In genomic region chr2:234994340-234995321, GRCh38 we compare ENCODE assay signal across 1 cellular context.
A peak's percentile ranks its signal among the peaks of the same experiment; 100 is the strongest.
TF ChIP-seq lines count a peak whose summit lies in the region.

No MANE protein-coding gene starts in this region.

TF ChIP-seq in HepG2, 621 proteins besides CTCF, POLR2A, EP300 and RAD21 (continued from another document and continues in another):
- TF ChIP-seq ZBTB44 (CRISPR knock-in tag; IDR thresholded peaks at IDR 0.05), result no peak
- TF ChIP-seq NONO (IDR thresholded peaks at IDR 0.05), result no peak
- TF ChIP-seq NONO (CRISPR knock-in tag; conservative IDR thresholded peaks at IDR 0.05), result 0 out of 2 replicates have a peak, but pooled peaks have one; percentile 7
- no peak for TF ChIP-seq AKNA (CRISPR knock-in tag; IDR thresholded peaks at IDR 0.05; ENCODE audit: borderline replicate concordance)
- TF ChIP-seq ZNF598 (CRISPR knock-in tag; IDR thresholded peaks at IDR 0.05; ENCODE audit: borderline replicate concordance), result 0 out of 2 replicates have a peak, but pooled peaks have one; percentile 36
- TF ChIP-seq ZSCAN20 (CRISPR knock-in tag; IDR thresholded peaks at IDR 0.05; ENCODE audit: borderline replicate concordance), result no peak
- TF ChIP-seq ZBTB38 (CRISPR knock-in tag; IDR thresholded peaks at IDR 0.05), result peak; percentile 75; the same call in 1 of the 2 replicates
- no peak for TF ChIP-seq ZNF382 (CRISPR knock-in tag; IDR thresholded peaks at IDR 0.05; ENCODE audit: borderline replicate concordance)
- TF ChIP-seq SOX5 (CRISPR knock-in tag; IDR thresholded peaks at IDR 0.05; ENCODE audit: borderline replicate concordance), result peak; percentile 62; the same call in 1 of the 2 replicates
- TF ChIP-seq ZSCAN21 (CRISPR knock-in tag; IDR thresholded peaks at IDR 0.05; ENCODE audit: borderline replicate concordance), result peak; percentile 15; the same call in 1 of the 2 replicates
- no peak for TF ChIP-seq ZBTB42 (CRISPR knock-in tag; IDR thresholded peaks at IDR 0.05)
- TF ChIP-seq KDM5A (IDR thresholded peaks at IDR 0.05; ENCODE audit: borderline replicate concordance, low read length), result 0 out of 2 replicates have a peak, but pooled peaks have one; percentile 7
- TF ChIP-seq RAD51 (IDR thresholded peaks at IDR 0.05; ENCODE audit: borderline replicate concordance), result no peak
- no peak for TF ChIP-seq ZNF7 (CRISPR knock-in tag; IDR thresholded peaks at IDR 0.05)
- no peak; the same call in 1 of the 2 replicates for TF ChIP-seq SOX13 (IDR thresholded peaks at IDR 0.05)
- TF ChIP-seq SOX13 (CRISPR knock-in tag; conservative IDR thresholded peaks at IDR 0.05 in 1 of 2, IDR thresholded peaks at IDR 0.05 in 1 of 2), result peak in 1 of 2 experiments; percentile 70; a peak in 2 of 4 replicates
- no peak for TF ChIP-seq MXI1 (IDR thresholded peaks at IDR 0.05; ENCODE audit: borderline replicate concordance, low read depth, low read length)
- TF ChIP-seq ATF6 (CRISPR knock-in tag; conservative IDR thresholded peaks at IDR 0.05), result no peak
- no peak for TF ChIP-seq ZNF513 (CRISPR knock-in tag; conservative IDR thresholded peaks at IDR 0.05)
- TF ChIP-seq NR0B2 (CRISPR knock-in tag; IDR thresholded peaks at IDR 0.05), result 0 out of 2 replicates have a peak, but pooled peaks have one; percentile 20
- no peak for TF ChIP-seq FOXA3 (CRISPR knock-in tag; IDR thresholded peaks at IDR 0.05)
- TF ChIP-seq ZNF446 (CRISPR knock-in tag; IDR thresholded peaks at IDR 0.05), result 0 out of 2 replicates have a peak, but pooled peaks have one; percentile 25
- TF ChIP-seq ATM (IDR thresholded peaks at IDR 0.05; ENCODE audit: borderline replicate concordance), result no peak
- TF ChIP-seq PREB (CRISPR knock-in tag; IDR thresholded peaks at IDR 0.05), result no peak
- TF ChIP-seq ZNF616 (CRISPR knock-in tag; IDR thresholded peaks at IDR 0.05; ENCODE audit: low read depth), result no peak
- no peak for TF ChIP-seq MTF1 (CRISPR knock-in tag; IDR thresholded peaks at IDR 0.05)
- TF ChIP-seq FOXM1 (CRISPR knock-in tag; IDR thresholded peaks at IDR 0.05), result 0 out of 2 replicates have a peak, but pooled peaks have one; percentile 10
- TF ChIP-seq HDAC2 (CRISPR knock-in tag; IDR thresholded peaks at IDR 0.05), result no peak
- no peak for TF ChIP-seq ZBTB43 (CRISPR knock-in tag; conservative IDR thresholded peaks at IDR 0.05)
- no peak for TF ChIP-seq ZNF282 (IDR thresholded peaks at IDR 0.05; ENCODE audit: partially characterized antibody)
- no peak for TF ChIP-seq HMGA1 (CRISPR knock-in tag; conservative IDR thresholded peaks at IDR 0.05)
- TF ChIP-seq AGO2 (optimal IDR thresholded peaks at IDR 0.05; ENCODE audit: low read depth, low read length), result peak; percentile 80
- TF ChIP-seq MEIS1 (CRISPR knock-in tag; IDR thresholded peaks at IDR 0.05; ENCODE audit: borderline replicate concordance), result no peak
- no peak for TF ChIP-seq TERF1 (CRISPR knock-in tag; IDR thresholded peaks at IDR 0.05)
- TF ChIP-seq MEIS2 (CRISPR knock-in tag; IDR thresholded peaks at IDR 0.05), result no peak
- no peak for TF ChIP-seq ZNF564 (CRISPR knock-in tag; IDR thresholded peaks at IDR 0.05)
